ENCODE assay signal across 1 cellular context in genomic region chr5:154966081-154966841, GRCh38.
TF ChIP-seq lines count a peak whose summit lies in the region.

No MANE protein-coding gene starts in this region.

TF ChIP-seq in SK-N-SH, 30 proteins besides CTCF, POLR2A, EP300 and RAD21 (continued from another document):
- TF ChIP-seq, protein P1, sequence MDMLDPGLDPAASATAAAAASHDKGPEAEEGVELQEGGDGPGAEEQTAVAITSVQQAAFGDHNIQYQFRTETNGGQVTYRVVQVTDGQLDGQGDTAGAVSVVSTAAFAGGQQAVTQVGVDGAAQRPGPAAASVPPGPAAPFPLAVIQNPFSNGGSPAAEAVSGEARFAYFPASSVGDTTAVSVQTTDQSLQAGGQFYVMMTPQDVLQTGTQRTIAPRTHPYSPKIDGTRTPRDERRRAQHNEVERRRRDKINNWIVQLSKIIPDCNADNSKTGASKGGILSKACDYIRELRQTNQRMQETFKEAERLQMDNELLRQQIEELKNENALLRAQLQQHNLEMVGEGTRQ (IDR thresholded peaks at IDR 0.05; ENCODE audit: borderline replicate concordance, low read depth, low read length), result no peak
- TF ChIP-seq GABPA (IDR thresholded peaks at IDR 0.05; ENCODE audit: low read depth), result no peak
- TF ChIP-seq CHD2 (IDR thresholded peaks at IDR 0.05; ENCODE audit: low read length, partially characterized antibody), result no peak
- TF ChIP-seq RCOR1 (IDR thresholded peaks at IDR 0.05; ENCODE audit: low read length), result no peak
- TF ChIP-seq USF1 (IDR thresholded peaks at IDR 0.05; ENCODE audit: borderline replicate concordance, low read depth), result no peak
- TF ChIP-seq SIN3A (IDR thresholded peaks at IDR 0.05; ENCODE audit: borderline replicate concordance, low read depth, low read length), result no peak
- TF ChIP-seq FOXM1 (IDR thresholded peaks at IDR 0.05; ENCODE audit: low read depth), result no peak
- TF ChIP-seq POLR2AphosphoS5 (IDR thresholded peaks at IDR 0.05; ENCODE audit: low read depth, low read length), result no peak
- no peak for TF ChIP-seq SMC3 (IDR thresholded peaks at IDR 0.05; ENCODE audit: low read depth, low read length)
- TF ChIP-seq, protein P2, sequence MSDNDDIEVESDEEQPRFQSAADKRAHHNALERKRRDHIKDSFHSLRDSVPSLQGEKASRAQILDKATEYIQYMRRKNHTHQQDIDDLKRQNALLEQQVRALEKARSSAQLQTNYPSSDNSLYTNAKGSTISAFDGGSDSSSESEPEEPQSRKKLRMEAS (IDR thresholded peaks at IDR 0.05; ENCODE audit: low read depth), result no peak
- no peak for TF ChIP-seq GATA2 (CRISPR knock-in tag; IDR thresholded peaks at IDR 0.05)
